ENCODE assay signal across 1 cellular context in the genomic region with DNA sequence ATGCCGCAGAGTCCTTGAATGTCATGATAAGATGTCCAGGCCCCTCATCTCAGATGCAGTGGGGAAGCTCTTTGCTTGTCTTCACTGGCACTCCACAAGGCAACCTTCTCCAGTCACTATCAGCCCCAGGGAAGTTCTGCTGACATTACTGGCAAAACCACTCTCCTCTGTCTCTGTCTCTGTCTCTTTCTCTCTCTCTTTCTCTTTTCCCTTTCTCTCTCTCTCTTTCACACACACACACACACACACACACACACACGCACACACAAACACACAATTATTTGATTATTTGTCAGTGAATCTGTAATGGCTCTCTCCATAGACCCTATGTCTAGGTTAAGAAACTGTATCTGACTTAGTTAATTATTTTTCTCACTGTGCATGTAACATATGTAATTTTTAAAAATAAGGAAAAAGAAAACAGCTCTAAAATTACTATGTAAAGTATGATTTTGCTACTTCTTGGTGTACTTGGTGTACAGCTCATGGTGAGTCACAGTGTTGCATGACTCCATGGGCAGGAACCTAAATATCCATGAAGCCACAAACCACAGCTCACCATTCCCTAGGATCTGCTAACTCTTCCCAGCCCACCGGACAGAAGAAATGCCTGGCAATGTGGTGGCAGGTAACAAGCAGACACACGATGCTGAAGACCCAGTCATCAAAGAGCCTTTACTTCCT.
TF ChIP-seq lines count a peak whose summit lies in the region.

No MANE protein-coding gene starts in this region.

TF ChIP-seq in A549, 52 proteins besides CTCF, POLR2A, EP300 and RAD21 (continued from another document):
- no peak for TF ChIP-seq ZNF302 (CRISPR knock-in tag; IDR thresholded peaks at IDR 0.05)
- TF ChIP-seq ESRRA (IDR thresholded peaks at IDR 0.05; ENCODE audit: borderline replicate concordance, low read length) = no peak
- 0 out of 4 replicates have a peak, but pooled peaks of 1 of the 2 experiments have one; percentile 4 for TF ChIP-seq CEBPB (IDR thresholded peaks at IDR 0.05)
- TF ChIP-seq, protein P1, sequence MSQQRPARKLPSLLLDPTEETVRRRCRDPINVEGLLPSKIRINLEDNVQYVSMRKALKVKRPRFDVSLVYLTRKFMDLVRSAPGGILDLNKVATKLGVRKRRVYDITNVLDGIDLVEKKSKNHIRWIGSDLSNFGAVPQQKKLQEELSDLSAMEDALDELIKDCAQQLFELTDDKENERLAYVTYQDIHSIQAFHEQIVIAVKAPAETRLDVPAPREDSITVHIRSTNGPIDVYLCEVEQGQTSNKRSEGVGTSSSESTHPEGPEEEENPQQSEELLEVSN (IDR thresholded peaks at IDR 0.05; ENCODE audit: borderline replicate concordance, low read depth) = no peak
- no peak for TF ChIP-seq TFCP2L1 (CRISPR knock-in tag; IDR thresholded peaks at IDR 0.05)
- TF ChIP-seq, protein P2, sequence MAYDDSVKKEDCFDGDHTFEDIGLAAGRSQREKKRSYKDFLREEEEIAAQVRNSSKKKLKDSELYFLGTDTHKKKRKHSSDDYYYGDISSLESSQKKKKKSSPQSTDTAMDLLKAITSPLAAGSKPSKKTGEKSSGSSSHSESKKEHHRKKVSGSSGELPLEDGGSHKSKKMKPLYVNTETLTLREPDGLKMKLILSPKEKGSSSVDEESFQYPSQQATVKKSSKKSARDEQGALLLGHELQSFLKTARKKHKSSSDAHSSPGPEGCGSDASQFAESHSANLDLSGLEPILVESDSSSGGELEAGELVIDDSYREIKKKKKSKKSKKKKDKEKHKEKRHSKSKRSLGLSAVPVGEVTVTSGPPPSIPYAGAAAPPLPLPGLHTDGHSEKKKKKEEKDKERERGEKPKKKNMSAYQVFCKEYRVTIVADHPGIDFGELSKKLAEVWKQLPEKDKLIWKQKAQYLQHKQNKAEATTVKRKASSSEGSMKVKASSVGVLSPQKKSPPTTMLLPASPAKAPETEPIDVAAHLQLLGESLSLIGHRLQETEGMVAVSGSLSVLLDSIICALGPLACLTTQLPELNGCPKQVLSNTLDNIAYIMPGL (CRISPR knock-in tag; IDR thresholded peaks at IDR 0.05; ENCODE audit: borderline replicate concordance) = no peak
- no peak for TF ChIP-seq MAFK (IDR thresholded peaks at IDR 0.05; ENCODE audit: partially characterized antibody)
- no peak for TF ChIP-seq FOXS1 (CRISPR knock-in tag; IDR thresholded peaks at IDR 0.05)
- no peak for TF ChIP-seq HOXB13 (CRISPR knock-in tag; IDR thresholded peaks at IDR 0.05; ENCODE audit: low read depth)
- no peak for TF ChIP-seq HOXA7 (CRISPR knock-in tag; IDR thresholded peaks at IDR 0.05)
- TF ChIP-seq FOSL2 (IDR thresholded peaks at IDR 0.05) = 0 out of 2 replicates have a peak, but pooled peaks have one; percentile 31
- peak; percentile 55 for TF ChIP-seq FOSL2 (CRISPR knock-in tag; IDR thresholded peaks at IDR 0.05)
- no peak for TF ChIP-seq SMC3 (IDR thresholded peaks at IDR 0.05)
- no peak for TF ChIP-seq TP53 (CRISPR knock-in tag; IDR thresholded peaks at IDR 0.05)
- TF ChIP-seq ZSCAN20 (CRISPR knock-in tag; IDR thresholded peaks at IDR 0.05) = no peak
- no peak for TF ChIP-seq EHMT2 (IDR thresholded peaks at IDR 0.05; ENCODE audit: low read depth)
- TF ChIP-seq JUN (IDR thresholded peaks at IDR 0.05) = no peak
- no peak for TF ChIP-seq MAZ (IDR thresholded peaks at IDR 0.05; ENCODE audit: borderline replicate concordance, low read depth, low read length)
- TF ChIP-seq PHF8 (IDR thresholded peaks at IDR 0.05; ENCODE audit: borderline replicate concordance, low read depth) = no peak
- TF ChIP-seq CHD2 (IDR thresholded peaks at IDR 0.05; ENCODE audit: low read length, partially characterized antibody) = no peak
TF ChIP-seq in A549: peak in this region for 3.
